In genomic region chr3:30721314-30721634, GRCh38 we compare ENCODE assay signal across 18 cellular contexts.
"Had no signal": no experiment of that assay in that cellular context is flagged by ENCODE, and none has a peak within 500 bp of the region (broad histone marks: within the 10 kb centered on the region; RNA-seq: fewer than 3 reads in every experiment).

No MANE protein-coding gene starts in this region.

- H3K9me3 Mint-ChIP-seq: activated T-cell treated with anti-CD3 and anti-CD28 coated beads, Interleukin-2, amount 50 U/mL, for 24 hours; effector memory CD8-positive, alpha-beta T cell; memory B cell; stimulated activated memory B cell treated with anti-CD40 and anti-IgM and Interleukin-4, amounts not matched to agents 10 μg/mL and 1 μg/mL and 100 μg/mL, for 72 hours had no signal

- H3K9me3 ChIP-seq: body of pancreas, left lung, pancreas, tibial nerve had no signal

- H3K4me3 ChIP-seq: body of pancreas, left lung, pancreas, skin epidermis, tibial nerve had no signal

- H3K27me3 ChIP-seq: body of pancreas, left lung, pancreas, tibial nerve had no signal

- H3K36me3 ChIP-seq: left lung, pancreas, tibial nerve had no signal

- H3K27ac Mint-ChIP-seq: activated CD8-positive, alpha-beta memory T cell treated with anti-CD3 and anti-CD28 coated beads, Interleukin-2, amount 10 ng/mL, durations not matched to agents 7 days and 5 days; activated naive CD4-positive, alpha-beta T cell treated with anti-CD3 and anti-CD28 coated beads, Interleukin-2, amount 50 U/mL, for 24 hours; activated T-cell treated with anti-CD3 and anti-CD28 coated beads, Interleukin-2, amount 50 U/mL, for 24 hours; dendritic cell treated with granulocyte-macrophage colony-stimulating factor and Interleukin-4, amounts not matched to agents 40 ng/mL and 50 ng/mL, for 4 days; effector memory CD8-positive, alpha-beta T cell; memory B cell; stimulated activated memory B cell treated with anti-CD40 and anti-IgM and Interleukin-4, amounts not matched to agents 10 μg/mL and 1 μg/mL and 100 μg/mL, for 72 hours; T-helper 2 cell treated with Interferon-gamma antibody and Interleukin-4, amounts not matched to agents 5 μg/mL and 100 μg/mL, for 36 hours had no signal

- H3K27ac ChIP-seq: left lung, pancreas, skin epidermis, tibial nerve had no signal

- H3K4me3 Mint-ChIP-seq: activated CD8-positive, alpha-beta memory T cell treated with anti-CD3 and anti-CD28 coated beads, Interleukin-2, amount 10 ng/mL, durations not matched to agents 7 days and 5 days; activated naive CD4-positive, alpha-beta T cell treated with anti-CD3 and anti-CD28 coated beads, Interleukin-2, amount 50 U/mL, for 24 hours; activated T-cell treated with anti-CD3 and anti-CD28 coated beads, Interleukin-2, amount 50 U/mL, for 24 hours; dendritic cell treated with granulocyte-macrophage colony-stimulating factor and Interleukin-4, amounts not matched to agents 40 ng/mL and 50 ng/mL, for 4 days; effector memory CD8-positive, alpha-beta T cell; memory B cell; neural crest cell; stimulated activated memory B cell treated with anti-CD40 and anti-IgM and Interleukin-4, amounts not matched to agents 10 μg/mL and 1 μg/mL and 100 μg/mL, for 72 hours; T-helper 2 cell treated with Interferon-gamma antibody and Interleukin-4, amounts not matched to agents 5 μg/mL and 100 μg/mL, for 36 hours had no signal

- H3K4me1 ChIP-seq: left lung, tibial nerve had no signal

- DNase-seq: activated CD4-positive, alpha-beta T cell treated with anti-CD3 and anti-CD28 coated beads, Interleukin-2, amount 50 U/mL, for 4 hours; activated CD4-positive, CD25-positive, alpha-beta regulatory T cell treated with anti-CD3 and anti-CD28 coated beads, Interleukin-2, amount 50 U/mL, for 72 hours; activated CD8-positive, alpha-beta memory T cell treated with anti-CD3 and anti-CD28 coated beads, Interleukin-2, amount 10 ng/mL, durations not matched to agents 7 days and 5 days; activated effector memory CD4-positive, alpha-beta T cell treated with Interleukin-2 at 50 U/mL for 16 hours; activated T-cell treated with anti-CD3 and anti-CD28 coated beads, Interleukin-2, amount 50 U/mL, for 24 hours; body of pancreas; effector memory CD8-positive, alpha-beta T cell; glutamatergic neuron; left lung; pancreas had no signal

- H3K4me1 Mint-ChIP-seq: activated CD8-positive, alpha-beta memory T cell treated with anti-CD3 and anti-CD28 coated beads, Interleukin-2, amount 10 ng/mL, durations not matched to agents 7 days and 5 days; activated naive CD4-positive, alpha-beta T cell treated with anti-CD3 and anti-CD28 coated beads, Interleukin-2, amount 50 U/mL, for 24 hours; neural crest cell; stimulated activated memory B cell treated with anti-CD40 and anti-IgM and Interleukin-4, amounts not matched to agents 10 μg/mL and 1 μg/mL and 100 μg/mL, for 72 hours had no signal

- H3K27me3 Mint-ChIP-seq: activated CD8-positive, alpha-beta memory T cell treated with anti-CD3 and anti-CD28 coated beads, Interleukin-2, amount 10 ng/mL, durations not matched to agents 7 days and 5 days; activated naive CD4-positive, alpha-beta T cell treated with anti-CD3 and anti-CD28 coated beads, Interleukin-2, amount 50 U/mL, for 24 hours; activated T-cell treated with anti-CD3 and anti-CD28 coated beads, Interleukin-2, amount 50 U/mL, for 24 hours; dendritic cell treated with granulocyte-macrophage colony-stimulating factor and Interleukin-4, amounts not matched to agents 40 ng/mL and 50 ng/mL, for 4 days had no signal

- H3K36me3 Mint-ChIP-seq: memory B cell; stimulated activated memory B cell treated with anti-CD40 and anti-IgM and Interleukin-4, amounts not matched to agents 10 μg/mL and 1 μg/mL and 100 μg/mL, for 72 hours had no signal
